8 cellular contexts compared by ENCODE assay signal in the genomic region with DNA sequence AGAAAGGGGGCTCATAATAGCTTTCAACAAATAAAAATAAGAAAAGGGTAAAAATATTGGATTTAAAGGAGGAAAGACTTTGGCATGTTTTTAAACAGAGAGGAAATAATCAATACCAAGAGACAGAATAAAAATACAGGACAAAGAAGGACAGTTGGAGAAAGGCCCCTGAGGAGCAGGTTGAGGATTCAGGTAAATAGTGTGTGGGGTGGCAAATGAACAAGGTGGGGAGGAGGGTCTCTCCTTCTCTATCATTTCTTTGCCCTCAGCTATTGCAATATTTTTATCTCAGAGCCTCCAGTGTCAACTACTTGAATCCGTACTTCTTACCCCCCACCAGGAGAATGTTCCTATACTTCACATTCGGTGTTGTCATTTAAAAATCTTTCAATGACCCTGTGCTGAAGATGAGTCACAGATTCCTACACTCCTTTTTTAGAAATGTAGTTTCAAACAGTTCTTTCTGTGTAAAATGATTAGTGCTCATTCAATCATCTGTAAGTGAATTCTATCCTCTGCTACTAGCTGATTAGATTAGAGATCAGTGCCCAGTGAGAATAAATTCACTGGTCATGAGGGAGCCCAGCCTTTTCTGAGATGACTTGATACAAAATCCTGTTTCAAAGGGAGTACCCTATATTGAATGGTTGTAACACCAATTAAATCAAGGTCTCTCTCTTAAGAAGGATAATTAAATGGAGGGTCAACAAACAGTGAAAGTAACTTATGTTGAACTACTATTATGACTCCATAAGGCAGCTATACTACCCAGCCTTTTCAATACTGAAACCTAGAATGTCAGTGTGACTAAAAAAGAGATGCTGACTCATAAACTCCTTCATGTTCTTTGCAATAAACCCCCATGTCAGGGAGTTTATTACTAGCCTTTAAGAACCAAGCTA. TPM values are rescaled to one million over a fixed set of nuclear protein-coding genes. Genes with fewer than 3 reads are reported as not detected.
DNase-seq lines count a peak whose midpoint lies in the region; ATAC-seq lines count a peak whose summit lies in the region.

No MANE protein-coding gene starts in this region.

- no peak overlapping the region for H3K9ac ChIP-seq in Karpas-422 (ENCODE audit: low read length)

- peak overlapping the region; percentile 13 for H3K27ac Mint-ChIP-seq in memory B cell

- no peaks in the 10 kb centered on the region for H4K20me1 ChIP-seq in Karpas-422 (ENCODE audit: insufficient read depth, low read depth, low read length)

- in situ Hi-C loops in G401 (cut with HindIII; ENCODE audit: low sequenced_read_pairs): no loop called here

- H3K27ac ChIP-seq in Karpas-422 (ENCODE audit: low read length): no peak overlapping the region

- H2AFZ ChIP-seq in Karpas-422 (ENCODE audit: low read length): no peak overlapping the region

- no peak overlapping the region for H3K4me2 ChIP-seq in Karpas-422 (ENCODE audit: low read depth, low read length, poor library complexity, severe bottlenecking)

- no peak overlapping the region for H3K4me3 ChIP-seq in Karpas-422 (ENCODE audit: low read length)

- H3K27me3 ChIP-seq in Karpas-422 (ENCODE audit: low read length): no peaks in the 10 kb centered on the region

- no peaks in the 10 kb centered on the region for H3K9me3 ChIP-seq in Karpas-422 (ENCODE audit: low read length)

- no peaks in the 10 kb centered on the region for H3K27me3 Mint-ChIP-seq in memory B cell

- no peaks in the 10 kb centered on the region for H3K79me2 ChIP-seq in Karpas-422 (ENCODE audit: low read length)

- no peaks in the 10 kb centered on the region for H3K4me1 ChIP-seq in Karpas-422 (ENCODE audit: low read length)

- ATAC-seq in GM18873 (IDR thresholded peaks at IDR 0.05; ENCODE audit: low FRiP score, unreplicated experiment): peak; percentile 100
- peak; percentile 99 for ATAC-seq in HG02678 (IDR thresholded peaks at IDR 0.05; ENCODE audit: unreplicated experiment)
- ATAC-seq in memory B cell (ENCODE audit: low read depth): no peak

- H3K36me3 Mint-ChIP-seq in memory B cell: peaks cover 33% of the 10 kb centered on the region

- no peak overlapping the region for H3K4me3 Mint-ChIP-seq in memory B cell

- no peaks in the 10 kb centered on the region for H3K9me2 ChIP-seq in Karpas-422 (replicated peaks; ENCODE audit: insufficient read depth, low read length)

- DNase-seq in OCI-M1 (lab: John Stamatoyannopoulos, UW): peak; percentile 85
- no peak for DNase-seq in memory B cell (ENCODE audit: low spot score in 2 of 2)
- no peak for DNase-seq in G401 (ENCODE audit: low spot score)
- DNase-seq in Karpas-422: no peak
- no peak for DNase-seq in activated gamma-delta T cell (lab: John Stamatoyannopoulos, UW)
- no peak for DNase-seq in NCI-H1930 (lab: John Stamatoyannopoulos, UW)

- no peaks in the 10 kb centered on the region for H3K36me3 ChIP-seq in Karpas-422 (ENCODE audit: insufficient read depth, low read length)

- no peaks in the 10 kb centered on the region for H3K9me3 Mint-ChIP-seq in memory B cell

- H3K4me1 Mint-ChIP-seq in memory B cell: peaks cover 26% of the 10 kb centered on the region

RNA-seq across cellular contexts. Expression of gene WNT16, which starts 50.4 kb away (rescaled TPM):
- total RNA-seq in G401 (2014; rRNA removed; shearing (Covaris generic)): not detected in 2 replicates
- total RNA-seq in Karpas-422 (2014; rRNA removed; shearing (Covaris generic); ENCODE audit: low replicate concordance): not detected in 2 replicates
